1 cellular context compared by ENCODE assay signal in genomic region chrX:149799095-149799721, GRCh38.
TF ChIP-seq lines count a peak whose summit lies in the region.

No MANE protein-coding gene starts in this region.

TF ChIP-seq in GM12878, 131 proteins besides CTCF, POLR2A, EP300 and RAD21 (continued from another document):
- TF ChIP-seq SKIL (IDR thresholded peaks at IDR 0.05; ENCODE audit: low read depth, poor library complexity, severe bottlenecking) (peak; percentile 46), E2F8 (IDR thresholded peaks at IDR 0.05; ENCODE audit: low read depth, partially characterized antibody) (no peak), SUPT20H (IDR thresholded peaks at IDR 0.05; ENCODE audit: borderline replicate concordance, control insufficient read depth, low read depth, low read length) (no peak), PML (IDR thresholded peaks at IDR 0.05; ENCODE audit: low read length) (no peak), CREM (IDR thresholded peaks at IDR 0.05; ENCODE audit: low read depth) (no peak), PKNOX1 (IDR thresholded peaks at IDR 0.05) (peak; percentile 73; the same call in 1 of the 2 replicates), ZSCAN29 (IDR thresholded peaks at IDR 0.05) (0 out of 2 replicates have a peak, but pooled peaks have one; percentile 18), PAX5 (IDR thresholded peaks at IDR 0.05; ENCODE audit: borderline replicate concordance, low read depth, low read length) (0 out of 2 replicates have a peak, but pooled peaks have one; percentile 25), RUNX3 (IDR thresholded peaks at IDR 0.05; ENCODE audit: low read length) (peak; percentile 59), HDGF (IDR thresholded peaks at IDR 0.05) (no peak), JUND (IDR thresholded peaks at IDR 0.05; ENCODE audit: low read depth, low read length) (no peak), CREB1 (IDR thresholded peaks at IDR 0.05; ENCODE audit: low read depth) (no peak), STAT3 (IDR thresholded peaks at IDR 0.05; ENCODE audit: low read depth, low read length) (no peak)
- TF ChIP-seq, protein P1, sequence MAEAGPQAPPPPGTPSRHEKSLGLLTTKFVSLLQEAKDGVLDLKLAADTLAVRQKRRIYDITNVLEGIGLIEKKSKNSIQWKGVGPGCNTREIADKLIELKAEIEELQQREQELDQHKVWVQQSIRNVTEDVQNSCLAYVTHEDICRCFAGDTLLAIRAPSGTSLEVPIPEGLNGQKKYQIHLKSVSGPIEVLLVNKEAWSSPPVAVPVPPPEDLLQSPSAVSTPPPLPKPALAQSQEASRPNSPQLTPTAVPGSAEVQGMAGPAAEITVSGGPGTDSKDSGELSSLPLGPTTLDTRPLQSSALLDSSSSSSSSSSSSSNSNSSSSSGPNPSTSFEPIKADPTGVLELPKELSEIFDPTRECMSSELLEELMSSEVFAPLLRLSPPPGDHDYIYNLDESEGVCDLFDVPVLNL (IDR thresholded peaks at IDR 0.05; ENCODE audit: low read depth, low read length), result no peak
- TF ChIP-seq, protein P2, sequence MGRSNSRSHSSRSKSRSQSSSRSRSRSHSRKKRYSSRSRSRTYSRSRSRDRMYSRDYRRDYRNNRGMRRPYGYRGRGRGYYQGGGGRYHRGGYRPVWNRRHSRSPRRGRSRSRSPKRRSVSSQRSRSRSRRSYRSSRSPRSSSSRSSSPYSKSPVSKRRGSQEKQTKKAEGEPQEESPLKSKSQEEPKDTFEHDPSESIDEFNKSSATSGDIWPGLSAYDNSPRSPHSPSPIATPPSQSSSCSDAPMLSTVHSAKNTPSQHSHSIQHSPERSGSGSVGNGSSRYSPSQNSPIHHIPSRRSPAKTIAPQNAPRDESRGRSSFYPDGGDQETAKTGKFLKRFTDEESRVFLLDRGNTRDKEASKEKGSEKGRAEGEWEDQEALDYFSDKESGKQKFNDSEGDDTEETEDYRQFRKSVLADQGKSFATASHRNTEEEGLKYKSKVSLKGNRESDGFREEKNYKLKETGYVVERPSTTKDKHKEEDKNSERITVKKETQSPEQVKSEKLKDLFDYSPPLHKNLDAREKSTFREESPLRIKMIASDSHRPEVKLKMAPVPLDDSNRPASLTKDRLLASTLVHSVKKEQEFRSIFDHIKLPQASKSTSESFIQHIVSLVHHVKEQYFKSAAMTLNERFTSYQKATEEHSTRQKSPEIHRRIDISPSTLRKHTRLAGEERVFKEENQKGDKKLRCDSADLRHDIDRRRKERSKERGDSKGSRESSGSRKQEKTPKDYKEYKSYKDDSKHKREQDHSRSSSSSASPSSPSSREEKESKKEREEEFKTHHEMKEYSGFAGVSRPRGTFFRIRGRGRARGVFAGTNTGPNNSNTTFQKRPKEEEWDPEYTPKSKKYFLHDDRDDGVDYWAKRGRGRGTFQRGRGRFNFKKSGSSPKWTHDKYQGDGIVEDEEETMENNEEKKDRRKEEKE (IDR thresholded peaks at IDR 0.05), result no peak
